In genomic region chr7:88432321-88432720, GRCh38 we compare ENCODE assay signal across 28 cellular contexts.
A peak's percentile ranks its signal among the peaks of the same experiment; 100 is the strongest.
DNase-seq lines count a peak whose midpoint lies in the region; ATAC-seq and TF ChIP-seq lines count a peak whose summit lies in the region.
"Had no signal": no experiment of that assay in that cellular context is flagged by ENCODE, and none has a peak within 500 bp of the region (broad histone marks: within the 10 kb centered on the region; RNA-seq: fewer than 3 reads in every experiment).

No MANE protein-coding gene starts in this region.

- H3K36me3 ChIP-seq in PC-9 (ENCODE audit: low read depth) (no peaks in the 10 kb centered on the region), prostate gland (no peaks in the 10 kb centered on the region)
- H3K36me3 ChIP-seq in CD8-positive, alpha-beta T cell (ENCODE audit: insufficient read depth, low read length) = no peaks in the 10 kb centered on the region
- H3K36me3 ChIP-seq: ascending aorta, BLaER1, cardiac muscle cell, heart right ventricle, ovary, upper lobe of left lung had no signal

- no peaks in the 10 kb centered on the region for H3K9me2 ChIP-seq in PC-9 (ENCODE audit: insufficient read depth)

- DNase-seq in NCI-H1092 (lab: John Stamatoyannopoulos, UW) = peak; percentile 45
- DNase-seq in NCI-H2081 treated with DMSO at 0.1 percent for 48 hours (lab: John Stamatoyannopoulos, UW) = peak; percentile 91
- DNase-seq in PC-9 = no peak
- DNase-seq in CD8-positive, alpha-beta T cell = no peak
- DNase-seq in prostate gland (ENCODE audit: low spot score) = no peak
- DNase-seq: activated CD4-positive, CD25-positive, alpha-beta regulatory T cell; activated CD8-positive, alpha-beta memory T cell treated with anti-CD3 and anti-CD28 coated beads, Interleukin-2, amount 10 ng/mL, durations not matched to agents 7 days and 5 days; activated T-cell treated with anti-CD3 and anti-CD28 coated beads, Interleukin-2, amount 50 U/mL, for 72 hours; DND-41; GF-D8; heart right ventricle; IMR-90; NK-92 treated with Interleukin-12 subunit alpha and Interleukin-12 subunit beta, amount 100 ng/mL, for 24 hours; ovary; retina; stimulated activated naive CD4-positive, alpha-beta T cell; T-helper 17 cell; upper lobe of left lung had no signal

- H3K27ac Mint-ChIP-seq in nephron = peak overlapping the region; percentile 40 to 91 (median 75)
- H3K27ac Mint-ChIP-seq in CD8-positive, alpha-beta T cell = no peak overlapping the region
- H3K27ac Mint-ChIP-seq: activated CD8-positive, alpha-beta memory T cell treated with anti-CD3 and anti-CD28 coated beads, Interleukin-2, amount 10 ng/mL, durations not matched to agents 7 days and 5 days; activated T-cell treated with anti-CD3 and anti-CD28 coated beads, Interleukin-2, amount 50 U/mL, for 72 hours; natural killer cell treated with Interleukin-12 subunit alpha and Interleukin-12 subunit beta and Interleukin-15 and Interleukin-18, amount 100 ng/mL, for 72 hours; T-helper 17 cell had no signal

- H3K4me3 Mint-ChIP-seq in nephron = no peak overlapping the region
- H3K4me3 Mint-ChIP-seq in CD8-positive, alpha-beta T cell = no peak overlapping the region
- H3K4me3 Mint-ChIP-seq: activated CD8-positive, alpha-beta memory T cell treated with anti-CD3 and anti-CD28 coated beads, Interleukin-2, amount 10 ng/mL, durations not matched to agents 7 days and 5 days; activated T-cell treated with anti-CD3 and anti-CD28 coated beads, Interleukin-2, amount 50 U/mL, for 72 hours; natural killer cell treated with Interleukin-12 subunit alpha and Interleukin-12 subunit beta and Interleukin-15 and Interleukin-18, amount 100 ng/mL, for 72 hours; T-helper 17 cell had no signal

- POLR2A ChIA-PET in PC-9 (lab: Charles Lee; ENCODE audit: unreplicated experiment) = no interaction called here
- POLR2A ChIA-PET in CD8-positive, alpha-beta T cell (lab: Charles Lee) = no interaction called here

- H3K4me3 ChIP-seq in PC-9 (no peak overlapping the region), prostate gland (no peak overlapping the region)
- H3K4me3 ChIP-seq in CD8-positive, alpha-beta T cell (ENCODE audit: low read depth, low read length) = no peak overlapping the region
- H3K4me3 ChIP-seq: ascending aorta, BLaER1, cardiac muscle cell, coronary artery, heart right ventricle, lung, ovary, skin epidermis, upper lobe of left lung had no signal

- no peaks in the 10 kb centered on the region for H3K9me3 ChIP-seq in PC-9 (ENCODE audit: insufficient read depth, low read depth)
- H3K9me3 ChIP-seq in CD8-positive, alpha-beta T cell (ENCODE audit: low read length) = no peaks in the 10 kb centered on the region
- H3K9me3 ChIP-seq in prostate gland = no peaks in the 10 kb centered on the region
- H3K9me3 ChIP-seq: ascending aorta, BLaER1, ovary, upper lobe of left lung had no signal

- no peak for ATAC-seq in SK-N-SH treated with all-trans-retinoic acid at 6 μM for 48 hours
- ATAC-seq in HG03521 (IDR thresholded peaks at IDR 0.05; ENCODE audit: unreplicated experiment) = no peak
- no peak for ATAC-seq in CD8-positive, alpha-beta T cell
- ATAC-seq: activated CD8-positive, alpha-beta memory T cell treated with anti-CD3 and anti-CD28 coated beads, Interleukin-2, amount 10 ng/mL, durations not matched to agents 7 days and 5 days; activated T-cell treated with anti-CD3 and anti-CD28 coated beads, Interleukin-2, amount 50 U/mL, for 72 hours; heart right ventricle; natural killer cell treated with Interleukin-12 subunit alpha and Interleukin-12 subunit beta and Interleukin-15 and Interleukin-18, amount 100 ng/mL, for 72 hours; T-helper 17 cell had no signal

- H2AFZ ChIP-seq in PC-9 = no peak overlapping the region

- no peak overlapping the region for H3K4me2 ChIP-seq in PC-9
- H3K4me2 ChIP-seq: BLaER1 had no signal

- H3F3A ChIP-seq in PC-9 (ENCODE audit: insufficient read depth, low read depth) = no peaks in the 10 kb centered on the region

- CTCF ChIA-PET in PC-9 (lab: Charles Lee) = no interaction called here
- CTCF ChIA-PET in CD8-positive, alpha-beta T cell (lab: Charles Lee) = interaction anchor here (0.6 kb wide), 1 partner anchor 8 kb away, joined by 3 read pairs; no protein-coding TSS in a partner anchor

- H3K4me1 ChIP-seq in PC-9 (replicated peaks; ENCODE audit: insufficient read depth) (peaks cover 8% of the 10 kb centered on the region; the same call in 1 of the 2 replicates), prostate gland (replicated peaks) (no peaks in the 10 kb centered on the region)
- no peaks in the 10 kb centered on the region for H3K4me1 ChIP-seq in CD8-positive, alpha-beta T cell (ENCODE audit: insufficient read depth, low read length)
- H3K4me1 ChIP-seq: ascending aorta, BLaER1, heart right ventricle, upper lobe of left lung had no signal

- H3K36me3 Mint-ChIP-seq in nephron (ENCODE audit: low read depth) = no peaks in the 10 kb centered on the region
- H3K36me3 Mint-ChIP-seq in CD8-positive, alpha-beta T cell = no peaks in the 10 kb centered on the region
- H3K36me3 Mint-ChIP-seq: activated CD8-positive, alpha-beta memory T cell treated with anti-CD3 and anti-CD28 coated beads, Interleukin-2, amount 10 ng/mL, durations not matched to agents 7 days and 5 days; natural killer cell treated with Interleukin-12 subunit alpha and Interleukin-12 subunit beta and Interleukin-15 and Interleukin-18, amount 100 ng/mL, for 72 hours had no signal

- intact Hi-C loops in PC-9 (cut with micrococcal nuclease; ENCODE audit: unreplicated experiment) = no loop called here
- intact Hi-C loops in CD8-positive, alpha-beta T cell (cut with DNase I, micrococcal nuclease) = no loop called here
- intact Hi-C loops in prostate gland (cut with DNase I) = no loop called here

- H3K27me3 Mint-ChIP-seq in nephron (ENCODE audit: low read depth) = no peaks in the 10 kb centered on the region
- no peaks in the 10 kb centered on the region for H3K27me3 Mint-ChIP-seq in CD8-positive, alpha-beta T cell (ENCODE audit: low read depth)
- H3K27me3 Mint-ChIP-seq: natural killer cell treated with Interleukin-12 subunit alpha and Interleukin-12 subunit beta and Interleukin-15 and Interleukin-18, amount 100 ng/mL, for 72 hours had no signal

- TF ChIP-seq POLR2A in prostate gland (IDR thresholded peaks at IDR 0.05) = no peak

- H3K79me2 ChIP-seq in PC-9 (ENCODE audit: low read depth) = no peaks in the 10 kb centered on the region

- H3K9me3 Mint-ChIP-seq in nephron = no peaks in the 10 kb centered on the region
- no peaks in the 10 kb centered on the region for H3K9me3 Mint-ChIP-seq in CD8-positive, alpha-beta T cell
- H3K9me3 Mint-ChIP-seq: activated T-cell treated with anti-CD3 and anti-CD28 coated beads, Interleukin-2, amount 50 U/mL, for 72 hours; natural killer cell treated with Interleukin-12 subunit alpha and Interleukin-12 subunit beta and Interleukin-15 and Interleukin-18, amount 100 ng/mL, for 72 hours had no signal

- WGBS in prostate gland = 44% methylated on average over 2 of the region's 2 CpGs

- H3K27ac ChIP-seq in PC-9 (no peak overlapping the region), prostate gland (no peak overlapping the region)
- H3K27ac ChIP-seq in CD8-positive, alpha-beta T cell (ENCODE audit: low read depth, low read length) = no peak overlapping the region
- H3K27ac ChIP-seq: ascending aorta, BLaER1, cardiac muscle cell, coronary artery, heart right ventricle, ovary, skin epidermis, upper lobe of left lung had no signal

- no TSS peak for BruUV-seq in PC-9 (replicated peaks; lab: Mats Ljungman, UMichigan)

- no peaks in the 10 kb centered on the region for H3K27me3 ChIP-seq in PC-9 (ENCODE audit: insufficient read depth, low read depth)
- H3K27me3 ChIP-seq in CD8-positive, alpha-beta T cell (ENCODE audit: insufficient read depth, low read length) = peaks cover 4% of the 10 kb centered on the region
- H3K27me3 ChIP-seq in prostate gland (replicated peaks; ENCODE audit: insufficient read depth) = no peaks in the 10 kb centered on the region
- H3K27me3 ChIP-seq: ascending aorta, BLaER1, cardiac muscle cell, heart right ventricle, ovary, upper lobe of left lung had no signal

- H3K4me1 Mint-ChIP-seq in nephron = peaks cover 15% of the 10 kb centered on the region
- no peaks in the 10 kb centered on the region for H3K4me1 Mint-ChIP-seq in CD8-positive, alpha-beta T cell (ENCODE audit: low read depth)
- H3K4me1 Mint-ChIP-seq: activated CD8-positive, alpha-beta memory T cell treated with anti-CD3 and anti-CD28 coated beads, Interleukin-2, amount 10 ng/mL, durations not matched to agents 7 days and 5 days; T-helper 17 cell had no signal

- TF ChIP-seq CTCF in nephron (IDR thresholded peaks at IDR 0.05; ENCODE audit: unreplicated experiment in 3 of 3) (no peak), PC-9 (conservative IDR thresholded peaks at IDR 0.05) (no peak), prostate gland (IDR thresholded peaks at IDR 0.05) (no peak)
- TF ChIP-seq CTCF in CD8-positive, alpha-beta T cell (IDR thresholded peaks at IDR 0.05) = no peak

- no peaks in the 10 kb centered on the region for H4K20me1 ChIP-seq in PC-9 (ENCODE audit: insufficient read depth)
- H4K20me1 ChIP-seq: BLaER1 had no signal

TF ChIP-seq in SK-N-SH treated with all-trans-retinoic acid at 6 μM for 48 hours, 23 proteins besides CTCF, POLR2A, EP300 and RAD21:
- TF ChIP-seq PPARA (CRISPR knock-in tag; IDR thresholded peaks at IDR 0.05; ENCODE audit: borderline replicate concordance) = no peak
- TF ChIP-seq TSHZ2 (CRISPR knock-in tag; IDR thresholded peaks at IDR 0.05) = no peak
- peak; percentile 31; the same call in 1 of the 2 replicates for TF ChIP-seq TCF4 (CRISPR knock-in tag; IDR thresholded peaks at IDR 0.05; ENCODE audit: borderline replicate concordance)

Comparison
In these comparisons a context has a peak if more than half of its experiments do, and no peak if none do; other contexts are left out.
1. DNase-seq: peak in NCI-H1092 (single experiment) and NCI-H2081 treated with DMSO at 0.1 percent for 48 hours (single experiment); none in PC-9 (0 of 2), CD8-positive, alpha-beta T cell (0 of 7) and prostate gland (single experiment).